Comparison of ENCODE assay signal across 13 cellular contexts in the genomic region with DNA sequence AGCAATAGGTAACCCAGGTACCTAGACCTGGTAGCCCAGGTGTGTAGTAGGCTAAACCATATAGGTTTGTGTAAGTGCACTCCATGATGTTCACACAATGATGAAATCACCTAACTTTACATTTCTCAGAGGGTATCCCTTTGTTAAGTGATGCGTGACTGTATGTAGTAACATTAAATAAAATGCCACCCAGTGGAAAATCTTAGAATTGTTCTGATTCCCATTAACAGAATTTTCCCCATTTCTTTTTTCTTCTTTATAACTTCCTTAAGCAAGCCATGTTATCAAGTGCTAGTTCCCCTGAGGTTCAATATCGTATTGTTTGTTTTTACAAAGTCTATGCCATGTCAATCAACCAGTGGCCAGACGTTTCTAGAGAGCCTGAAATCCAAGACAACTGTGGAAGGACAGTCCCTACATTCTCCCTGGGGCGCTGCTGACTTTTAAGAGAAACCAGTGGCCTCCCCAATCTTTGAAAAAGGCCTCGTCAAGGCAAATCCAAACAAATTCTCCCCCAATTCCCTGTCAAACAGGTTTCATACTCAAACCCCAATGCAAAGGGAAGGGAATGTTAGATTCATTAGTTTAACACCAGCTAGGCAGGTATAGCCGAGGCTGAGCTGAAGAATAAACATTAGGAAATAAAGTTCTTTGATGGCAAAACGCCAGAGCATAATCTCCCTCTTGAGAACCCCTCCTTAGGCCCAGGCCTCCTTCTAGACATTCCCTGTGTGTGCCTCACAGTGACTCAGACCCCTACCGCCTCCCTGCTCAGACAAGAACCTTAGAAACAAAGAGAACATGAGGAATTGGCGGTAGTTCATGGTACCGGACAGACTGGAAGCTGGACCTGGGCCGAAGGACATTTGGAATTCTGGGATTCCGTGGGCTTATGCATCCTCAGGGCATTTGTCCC.
A peak's percentile ranks its signal among the peaks of the same experiment; 100 is the strongest.
DNase-seq lines count a peak whose midpoint lies in the region; ATAC-seq and TF ChIP-seq lines count a peak whose summit lies in the region.
"Had no signal": no experiment of that assay in that cellular context is flagged by ENCODE, and none has a peak within 500 bp of the region (broad histone marks: within the 10 kb centered on the region; RNA-seq: fewer than 3 reads in every experiment).

No MANE protein-coding gene starts in this region.

- 45 to 51% methylated on average over 12 of the region's 12 CpGs for WGBS in aorta, 2 donors

- no peaks in the 10 kb centered on the region for H4K20me1 ChIP-seq in neural cell (ENCODE audit: insufficient read depth)

- H3K27me3 Mint-ChIP-seq in chondrocyte (ENCODE audit: low read depth): peaks cover 1% of the 10 kb centered on the region
- H3K27me3 Mint-ChIP-seq in activated T-cell treated with anti-CD3 and anti-CD28 coated beads, Interleukin-2, amount 50 U/mL, for 24 hours: peaks cover 3% of the 10 kb centered on the region

- H3K27me3 ChIP-seq in neural cell (ENCODE audit: insufficient read depth, low read depth, low read length): no peaks in the 10 kb centered on the region
- H3K27me3 ChIP-seq in aorta (ENCODE audit: control insufficient read depth in 1 of 2, insufficient read depth in 2 of 2, low read length in 1 of 2): no peaks in the 10 kb centered on the region

- in situ Hi-C loops in G401 (cut with HindIII; ENCODE audit: low sequenced_read_pairs): no loop called here

- H3K9ac ChIP-seq in neural cell (ENCODE audit: low read length): no peak overlapping the region

- no peak for TF ChIP-seq EP300 in neural cell (conservative IDR thresholded peaks at IDR 0.05; ENCODE audit: poor library complexity, severe bottlenecking)

- H2AFZ ChIP-seq in neural cell (ENCODE audit: low read depth, low read length): no peak overlapping the region

- H3K9me3 ChIP-seq in neural cell (ENCODE audit: low read length): no peaks in the 10 kb centered on the region
- peaks cover 2% of the 10 kb centered on the region for H3K9me3 ChIP-seq in aorta (ENCODE audit: control insufficient read depth, low read length)

- H3K27ac Mint-ChIP-seq in chondrocyte (ENCODE audit: unreplicated experiment): peak overlapping the region; percentile 53
- no peak overlapping the region for H3K27ac Mint-ChIP-seq in activated T-cell treated with anti-CD3 and anti-CD28 coated beads, Interleukin-2, amount 50 U/mL, for 24 hours
- H3K27ac Mint-ChIP-seq: stimulated activated memory B cell treated with anti-CD40 and anti-IgM and Interleukin-4, amounts not matched to agents 10 μg/mL and 1 μg/mL and 100 μg/mL, for 72 hours had no signal

- no peaks in the 10 kb centered on the region for H3K9me2 ChIP-seq in neural cell (ENCODE audit: insufficient read depth, low read length)

- H3K27ac ChIP-seq in C4-2B (no peak overlapping the region), neural cell (ENCODE audit: low read length) (no peak overlapping the region), aorta (ENCODE audit: low read depth in 1 of 2, low read length in 2 of 2) (no peak overlapping the region)
- H3K27ac ChIP-seq: coronary artery had no signal

- intact Hi-C loops in aorta (cut with DNase I): loop anchor here in 1 of 2 donors (10.0 kb wide), 1 partner anchor 585 kb away; the partner anchor contains the start of gene GNAQ

- H3K4me2 ChIP-seq in neural cell (ENCODE audit: low read length): no peak overlapping the region

- H3K4me1 Mint-ChIP-seq in chondrocyte (ENCODE audit: low read depth): peaks cover 25% of the 10 kb centered on the region
- H3K4me1 Mint-ChIP-seq in activated T-cell treated with anti-CD3 and anti-CD28 coated beads, Interleukin-2, amount 50 U/mL, for 24 hours (ENCODE audit: low read depth): peaks cover 11% of the 10 kb centered on the region

- DNase-seq in chondrocyte (ENCODE audit: low spot score) (no peak), aorta (no peak), G401 (ENCODE audit: low spot score) (no peak), NCI-H1694 (lab: John Stamatoyannopoulos, UW) (no peak)
- DNase-seq in activated T-cell treated with anti-CD3 and anti-CD28 coated beads, Interleukin-2, amount 50 U/mL, for 24 hours: no peak
- DNase-seq: activated T-cell treated with anti-CD3 and anti-CD28 coated beads, Interleukin-2, amount 50 U/mL, for 48 hours; glutamatergic neuron; NCI-H2029 treated with DMSO at 0.1 percent for 48 hours had no signal

- H3K36me3 ChIP-seq in neural cell (ENCODE audit: insufficient read depth, low read length): no peaks in the 10 kb centered on the region
- H3K36me3 ChIP-seq in aorta (ENCODE audit: control insufficient read depth in 1 of 2, insufficient read depth in 2 of 2, low read length in 1 of 2): no peaks in the 10 kb centered on the region

- ATAC-seq in aorta (ENCODE audit: low FRiP score): no peak
- ATAC-seq: stimulated activated memory B cell treated with anti-CD40 and anti-IgM and Interleukin-4, amounts not matched to agents 10 μg/mL and 1 μg/mL and 100 μg/mL, for 72 hours had no signal

- no peaks in the 10 kb centered on the region for H3K9me3 Mint-ChIP-seq in chondrocyte (ENCODE audit: low read depth)
- no peaks in the 10 kb centered on the region for H3K9me3 Mint-ChIP-seq in activated T-cell treated with anti-CD3 and anti-CD28 coated beads, Interleukin-2, amount 50 U/mL, for 24 hours

- no peaks in the 10 kb centered on the region for H3K79me2 ChIP-seq in neural cell (replicated peaks; ENCODE audit: insufficient read depth, low read length)

- TF ChIP-seq RAD21 in neural cell (conservative IDR thresholded peaks at IDR 0.05): no peak

- peak; percentile 29 for TF ChIP-seq CTCF in C4-2B (conservative IDR thresholded peaks at IDR 0.05)
- TF ChIP-seq CTCF in LNCAP (IDR thresholded peaks at IDR 0.05): peak; percentile 35; the same call in 1 of the 2 replicates
- TF ChIP-seq CTCF in chondrocyte (IDR thresholded peaks at IDR 0.05): peak; percentile 76
- peak; percentile 8 for TF ChIP-seq CTCF in neural cell (IDR thresholded peaks at IDR 0.05; ENCODE audit: poor library complexity, severe bottlenecking)

- no peaks in the 10 kb centered on the region for H3K36me3 Mint-ChIP-seq in chondrocyte (ENCODE audit: low read depth)
- H3K36me3 Mint-ChIP-seq in activated T-cell treated with anti-CD3 and anti-CD28 coated beads, Interleukin-2, amount 50 U/mL, for 24 hours (ENCODE audit: low read depth): no peaks in the 10 kb centered on the region
- H3K36me3 Mint-ChIP-seq: stimulated activated memory B cell treated with anti-CD40 and anti-IgM and Interleukin-4, amounts not matched to agents 10 μg/mL and 1 μg/mL and 100 μg/mL, for 72 hours had no signal

- H3K4me1 ChIP-seq in aorta (ENCODE audit: control insufficient read depth in 1 of 2, insufficient read depth in 2 of 2, low read length in 2 of 2): no peaks in the 10 kb centered on the region

- no peak overlapping the region for H3K4me3 ChIP-seq in neural cell (ENCODE audit: low read length)
- no peak overlapping the region for H3K4me3 ChIP-seq in aorta (ENCODE audit: low read length in 2 of 2)
- H3K4me3 ChIP-seq: coronary artery had no signal

- H3F3A ChIP-seq in neural cell (ENCODE audit: insufficient read depth, low read length, poor library complexity, severe bottlenecking): no peaks in the 10 kb centered on the region

- H3K4me3 Mint-ChIP-seq in chondrocyte (ENCODE audit: unreplicated experiment): no peak overlapping the region
- H3K4me3 Mint-ChIP-seq in activated T-cell treated with anti-CD3 and anti-CD28 coated beads, Interleukin-2, amount 50 U/mL, for 24 hours: no peak overlapping the region
- H3K4me3 Mint-ChIP-seq: stimulated activated memory B cell treated with anti-CD40 and anti-IgM and Interleukin-4, amounts not matched to agents 10 μg/mL and 1 μg/mL and 100 μg/mL, for 72 hours had no signal

TF ChIP-seq in neural cell, 6 proteins besides CTCF, POLR2A, EP300 and RAD21:
- TF ChIP-seq MXI1 (conservative IDR thresholded peaks at IDR 0.05; ENCODE audit: poor library complexity, severe bottlenecking) (no peak), REST (IDR thresholded peaks at IDR 0.05; ENCODE audit: borderline replicate concordance) (no peak), TAF1 (IDR thresholded peaks at IDR 0.05; ENCODE audit: low read depth) (no peak), SMC3 (conservative IDR thresholded peaks at IDR 0.05; ENCODE audit: poor library complexity) (no peak), EZH2 (IDR thresholded peaks at IDR 0.05; ENCODE audit: borderline replicate concordance, insufficient read depth, low read length, poor library complexity, severe bottlenecking) (no peak)

Comparison
In these comparisons a context has a peak if more than half of its experiments do, and no peak if none do; other contexts are left out.
1. CTCF ChIP-seq: peak in every context shown above with its lines; median percentile 76 in chondrocyte; 35 in LNCAP; 29 in C4-2B; 8 in neural cell.